In genomic region chr1:2488688-2489087, GRCh38 we compare ENCODE assay signal across 29 cellular contexts. TPM values are rescaled to one million over a fixed set of nuclear protein-coding genes. Genes with fewer than 3 reads are reported as not detected.
"Had no signal": no experiment of that assay in that cellular context is flagged by ENCODE, and none has a peak within 500 bp of the region (broad histone marks: within the 10 kb centered on the region; RNA-seq: fewer than 3 reads in every experiment).

No MANE protein-coding gene starts in this region.

- H3K27ac ChIP-seq: stomach, suprapubic skin, testis, thoracic aorta, thyroid gland, tibial artery, tibial nerve, transverse colon, upper lobe of left lung, upper lobe of right lung, uterus, vagina had no signal

- H3K9me3 ChIP-seq: suprapubic skin, testis, thyroid gland, transverse colon, upper lobe of right lung, vagina had no signal

- H3K27me3 Mint-ChIP-seq: stimulated activated memory B cell treated with anti-CD40 and anti-IgM and Interleukin-4, amounts not matched to agents 10 μg/mL and 1 μg/mL and 100 μg/mL, for 72 hours; stimulated activated naive B cell treated with anti-CD40 and anti-IgM and Interleukin-4, amounts not matched to agents 10 μg/mL and 1 μg/mL and 100 μg/mL, for 72 hours; stimulated activated naive CD8-positive, alpha-beta T cell treated with anti-CD3 and anti-CD28 coated beads, Interleukin-15, amount 100 ng/mL, for 72 hours; stimulated activated naive CD8-positive, alpha-beta T cell treated with anti-CD3 and anti-CD28 coated beads, Interleukin-15, Interleukin-2, amounts not matched to agents 100 ng/mL and 50 ng/mL, for 24 hours had no signal

- H3K9me3 Mint-ChIP-seq: type B pancreatic cell had no signal

- H3K27ac Mint-ChIP-seq: stimulated activated effector memory CD8-positive, alpha-beta T cell treated with anti-CD3 and anti-CD28 coated beads, Interleukin-12 subunit alpha, Interleukin-12 subunit beta, amount 100 ng/mL, for 72 hours; stimulated activated memory B cell treated with anti-CD40 and anti-IgM and Interleukin-4, amounts not matched to agents 10 μg/mL and 1 μg/mL and 100 μg/mL, for 72 hours; stimulated activated naive B cell treated with anti-CD40 and anti-IgM and Interleukin-4, amounts not matched to agents 10 μg/mL and 1 μg/mL and 100 μg/mL, for 72 hours; stimulated activated naive CD8-positive, alpha-beta T cell treated with anti-CD3 and anti-CD28 coated beads, Interleukin-15, amount 100 ng/mL, for 72 hours; stimulated activated naive CD8-positive, alpha-beta T cell treated with anti-CD3 and anti-CD28 coated beads, Interleukin-15, Interleukin-2, amounts not matched to agents 100 ng/mL and 50 ng/mL, for 24 hours; type B pancreatic cell had no signal

- H3K4me3 ChIP-seq: stomach, suprapubic skin, testis, thoracic aorta, thyroid gland, tibial artery, tibial nerve, transverse colon, upper lobe of left lung, upper lobe of right lung, uterus, vagina had no signal

- ATAC-seq: stimulated activated effector memory CD8-positive, alpha-beta T cell treated with anti-CD3 and anti-CD28 coated beads, Interleukin-12 subunit alpha, Interleukin-12 subunit beta, amount 100 ng/mL, for 72 hours; stimulated activated memory B cell treated with anti-CD40 and anti-IgM and Interleukin-4, amounts not matched to agents 10 μg/mL and 1 μg/mL and 100 μg/mL, for 72 hours; stimulated activated naive B cell treated with anti-CD40 and anti-IgM and Interleukin-4, amounts not matched to agents 10 μg/mL and 1 μg/mL and 100 μg/mL, for 72 hours; stimulated activated naive CD8-positive, alpha-beta T cell treated with anti-CD3 and anti-CD28 coated beads, Interleukin-15, amount 100 ng/mL, for 72 hours; stimulated activated naive CD8-positive, alpha-beta T cell treated with anti-CD3 and anti-CD28 coated beads, Interleukin-15, Interleukin-2, amounts not matched to agents 100 U/mL and 50 U/mL, for 24 hours; upper lobe of right lung had no signal

- H3K36me3 ChIP-seq: stomach, thoracic aorta, thyroid gland, tibial artery, tibial nerve, transverse colon, upper lobe of left lung, upper lobe of right lung, uterus, vagina had no signal

- H3K4me3 Mint-ChIP-seq: stimulated activated effector memory CD8-positive, alpha-beta T cell treated with anti-CD3 and anti-CD28 coated beads, Interleukin-12 subunit alpha, Interleukin-12 subunit beta, amount 100 ng/mL, for 72 hours; stimulated activated memory B cell treated with anti-CD40 and anti-IgM and Interleukin-4, amounts not matched to agents 10 μg/mL and 1 μg/mL and 100 μg/mL, for 72 hours; stimulated activated naive B cell treated with anti-CD40 and anti-IgM and Interleukin-4, amounts not matched to agents 10 μg/mL and 1 μg/mL and 100 μg/mL, for 72 hours; stimulated activated naive CD8-positive, alpha-beta T cell treated with anti-CD3 and anti-CD28 coated beads, Interleukin-15, amount 100 ng/mL, for 72 hours; stimulated activated naive CD8-positive, alpha-beta T cell treated with anti-CD3 and anti-CD28 coated beads, Interleukin-15, Interleukin-2, amounts not matched to agents 100 ng/mL and 50 ng/mL, for 24 hours; type B pancreatic cell had no signal

- H3K36me3 Mint-ChIP-seq: stimulated activated effector memory CD8-positive, alpha-beta T cell treated with anti-CD3 and anti-CD28 coated beads, Interleukin-12 subunit alpha, Interleukin-12 subunit beta, amount 100 ng/mL, for 72 hours; type B pancreatic cell had no signal

- DNase-seq: stimulated activated CD4-positive, alpha-beta T cell treated with anti-CD3 and anti-CD28 coated beads, Interleukin-2, amount 100 ng/mL, for 48 hours; stimulated activated CD4-positive, alpha-beta T cell treated with anti-CD3 and anti-CD28 coated beads, Interleukin-4, amount 100 ng/mL, for 1 hour; stimulated activated CD4-positive, alpha-beta T cell treated with anti-CD3 and anti-CD28 coated beads, Interleukin-4, amount 100 ng/mL, for 24 hours; stimulated activated CD4-positive, alpha-beta T cell treated with anti-CD3 and anti-CD28 coated beads, Interleukin-4, amount 100 ng/mL, for 4 hours; stimulated activated CD8-positive, alpha-beta memory T cell treated with anti-CD3 and anti-CD28 coated beads, Interleukin-4, amount 100 ng/mL, for 48 hours; stimulated activated naive B cell treated with anti-CD40 and anti-IgM and Interleukin-4, amounts not matched to agents 10 μg/mL and 1 μg/mL and 100 μg/mL, for 72 hours; stimulated activated naive CD4-positive, alpha-beta T cell; stimulated activated naive CD4-positive, alpha-beta T cell treated with Interleukin-2 at 50 U/mL for 16 hours; stimulated activated naive CD8-positive, alpha-beta T cell treated with anti-CD3 and anti-CD28 coated beads, Interleukin-15, amount 100 ng/mL, for 72 hours; stimulated activated naive CD8-positive, alpha-beta T cell treated with anti-CD3 and anti-CD28 coated beads, Interleukin-15, Interleukin-2, amounts not matched to agents 100 U/mL and 50 U/mL, for 24 hours; stomach; substantia nigra; testis; thyroid gland; tibial artery; transverse colon; trophoblast cell; upper lobe of left lung; upper lobe of right lung; uterus had no signal

- H3K27me3 ChIP-seq: testis, thyroid gland, upper lobe of left lung, upper lobe of right lung, uterus, vagina had no signal

- H3K4me1 ChIP-seq: stomach, testis, thyroid gland, tibial artery, tibial nerve, transverse colon, upper lobe of left lung, upper lobe of right lung, uterus had no signal

- FAIRE-seq: urothelium cell line had no signal

RNA-seq across cellular contexts. Expression of gene HES5, which starts 41.4 kb away (rescaled TPM):
- total RNA-seq: thyroid gland, vagina had no signal
